In the genomic region with DNA sequence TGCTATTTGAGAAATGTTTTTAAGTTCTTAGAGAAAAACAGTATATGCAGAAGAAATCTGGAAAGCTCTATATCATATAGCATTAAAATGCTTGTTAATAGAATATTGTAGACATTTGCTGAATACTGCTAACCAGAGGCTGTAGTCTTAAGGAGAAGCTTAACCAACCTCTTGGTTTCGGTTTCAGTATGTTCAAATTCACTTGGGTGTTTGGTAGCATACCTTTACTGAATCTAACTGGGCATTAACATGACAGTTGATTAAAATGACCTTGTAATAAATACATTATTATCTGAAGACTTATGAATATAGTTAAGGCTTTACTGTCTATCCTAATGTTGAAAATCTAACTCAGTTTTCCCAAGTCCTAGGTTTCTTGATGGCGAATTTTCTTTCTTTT, we compare ENCODE assay signal across 8 cellular contexts. TPM values are rescaled to one million over a fixed set of nuclear protein-coding genes. Genes with fewer than 3 reads are reported as not detected.
DNase-seq lines count a peak whose midpoint lies in the region; ATAC-seq and TF ChIP-seq lines count a peak whose summit lies in the region.

No MANE protein-coding gene starts in this region.

- H3K36me3 ChIP-seq in neural cell (ENCODE audit: insufficient read depth, low read length): peaks cover 3% of the 10 kb centered on the region

- no peak overlapping the region for H3K4me2 ChIP-seq in neural cell (ENCODE audit: low read length)

- no peak overlapping the region for H2AFZ ChIP-seq in neural cell (ENCODE audit: low read depth, low read length)

- no peak overlapping the region for H3K9ac ChIP-seq in neural cell (ENCODE audit: low read length)

- no peaks in the 10 kb centered on the region for H3K9me2 ChIP-seq in neural cell (ENCODE audit: insufficient read depth, low read length)

- no peaks in the 10 kb centered on the region for H3F3A ChIP-seq in neural cell (ENCODE audit: insufficient read depth, low read length, poor library complexity, severe bottlenecking)

- peaks cover 10% of the 10 kb centered on the region for H4K20me1 ChIP-seq in neural cell (ENCODE audit: insufficient read depth)

- no peak for TF ChIP-seq EP300 in neural cell (conservative IDR thresholded peaks at IDR 0.05; ENCODE audit: poor library complexity, severe bottlenecking)

- ATAC-seq in GM18858 (IDR thresholded peaks at IDR 0.05; ENCODE audit: unreplicated experiment): peak; percentile 59
- peak; percentile 51 for ATAC-seq in HG02840 (IDR thresholded peaks at IDR 0.05; ENCODE audit: low FRiP score, unreplicated experiment)
- ATAC-seq in GM21528 (IDR thresholded peaks at IDR 0.05; ENCODE audit: low FRiP score, unreplicated experiment): no peak

- DNase-seq in HUDEP-2 (lab: John Stamatoyannopoulos, UW; ENCODE audit: unreplicated experiment in 76 of 76) (no peak), RKO (ENCODE audit: low spot score) (no peak)
- DNase-seq in NK-92 treated with Interleukin-12 subunit alpha and Interleukin-12 subunit beta, amount 100 ng/mL, for 24 hours (lab: John Stamatoyannopoulos, UW): no peak

- H3K9me3 ChIP-seq in neural cell (ENCODE audit: low read length): no peaks in the 10 kb centered on the region

- H3K27me3 ChIP-seq in neural cell (ENCODE audit: insufficient read depth, low read depth, low read length): no peaks in the 10 kb centered on the region

- peak overlapping the region; percentile 92 for H3K4me3 ChIP-seq in neural cell (ENCODE audit: low read length)

- no peak for TF ChIP-seq CTCF in VCaP (conservative IDR thresholded peaks at IDR 0.05)
- no peak for TF ChIP-seq CTCF in neural cell (IDR thresholded peaks at IDR 0.05; ENCODE audit: poor library complexity, severe bottlenecking)

- no peak for TF ChIP-seq RAD21 in neural cell (conservative IDR thresholded peaks at IDR 0.05)

- peaks cover 68% of the 10 kb centered on the region for H3K79me2 ChIP-seq in neural cell (replicated peaks; ENCODE audit: insufficient read depth, low read length)

- peak overlapping the region; percentile 96 for H3K27ac ChIP-seq in VCaP
- no peak overlapping the region for H3K27ac ChIP-seq in neural cell (ENCODE audit: low read length)

TF ChIP-seq in neural cell, 6 proteins besides CTCF, POLR2A, EP300 and RAD21:
- TF ChIP-seq SMC3 (conservative IDR thresholded peaks at IDR 0.05; ENCODE audit: poor library complexity) (no peak), POLR2AphosphoS5 (IDR thresholded peaks at IDR 0.05) (no peak), EZH2 (IDR thresholded peaks at IDR 0.05; ENCODE audit: borderline replicate concordance, insufficient read depth, low read length, poor library complexity, severe bottlenecking) (no peak), MXI1 (conservative IDR thresholded peaks at IDR 0.05; ENCODE audit: poor library complexity, severe bottlenecking) (no peak), TAF1 (IDR thresholded peaks at IDR 0.05; ENCODE audit: low read depth) (no peak)
- TF ChIP-seq, protein P1, sequence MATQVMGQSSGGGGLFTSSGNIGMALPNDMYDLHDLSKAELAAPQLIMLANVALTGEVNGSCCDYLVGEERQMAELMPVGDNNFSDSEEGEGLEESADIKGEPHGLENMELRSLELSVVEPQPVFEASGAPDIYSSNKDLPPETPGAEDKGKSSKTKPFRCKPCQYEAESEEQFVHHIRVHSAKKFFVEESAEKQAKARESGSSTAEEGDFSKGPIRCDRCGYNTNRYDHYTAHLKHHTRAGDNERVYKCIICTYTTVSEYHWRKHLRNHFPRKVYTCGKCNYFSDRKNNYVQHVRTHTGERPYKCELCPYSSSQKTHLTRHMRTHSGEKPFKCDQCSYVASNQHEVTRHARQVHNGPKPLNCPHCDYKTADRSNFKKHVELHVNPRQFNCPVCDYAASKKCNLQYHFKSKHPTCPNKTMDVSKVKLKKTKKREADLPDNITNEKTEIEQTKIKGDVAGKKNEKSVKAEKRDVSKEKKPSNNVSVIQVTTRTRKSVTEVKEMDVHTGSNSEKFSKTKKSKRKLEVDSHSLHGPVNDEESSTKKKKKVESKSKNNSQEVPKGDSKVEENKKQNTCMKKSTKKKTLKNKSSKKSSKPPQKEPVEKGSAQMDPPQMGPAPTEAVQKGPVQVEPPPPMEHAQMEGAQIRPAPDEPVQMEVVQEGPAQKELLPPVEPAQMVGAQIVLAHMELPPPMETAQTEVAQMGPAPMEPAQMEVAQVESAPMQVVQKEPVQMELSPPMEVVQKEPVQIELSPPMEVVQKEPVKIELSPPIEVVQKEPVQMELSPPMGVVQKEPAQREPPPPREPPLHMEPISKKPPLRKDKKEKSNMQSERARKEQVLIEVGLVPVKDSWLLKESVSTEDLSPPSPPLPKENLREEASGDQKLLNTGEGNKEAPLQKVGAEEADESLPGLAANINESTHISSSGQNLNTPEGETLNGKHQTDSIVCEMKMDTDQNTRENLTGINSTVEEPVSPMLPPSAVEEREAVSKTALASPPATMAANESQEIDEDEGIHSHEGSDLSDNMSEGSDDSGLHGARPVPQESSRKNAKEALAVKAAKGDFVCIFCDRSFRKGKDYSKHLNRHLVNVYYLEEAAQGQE (IDR thresholded peaks at IDR 0.05; ENCODE audit: borderline replicate concordance): no peak

RNA-seq across cellular contexts. Expression of a gene that starts 5.4 kb away (rescaled TPM):
- polyA plus RNA-seq in neural cell: 81.7 and 82.4 TPM in 2 replicates
- 141 and 171 TPM in 2 replicates for polyA minus RNA-seq in neural cell

RNA-seq across cellular contexts. Expression of a gene that starts 31.1 kb away (rescaled TPM):
- polyA plus RNA-seq in neural cell: 11.5 and 16.1 TPM in 2 replicates
- polyA minus RNA-seq in neural cell: 20.8 and 22.4 TPM in 2 replicates
